Comparison of ENCODE assay signal across 19 cellular contexts in genomic region chr4:88280228-88280795, GRCh38. TPM values are rescaled to one million over a fixed set of nuclear protein-coding genes. Genes with fewer than 3 reads are reported as not detected.
DNase-seq lines count a peak whose midpoint lies in the region; ATAC-seq, FAIRE-seq and TF ChIP-seq lines count a peak whose summit lies in the region.
"Had no signal": no experiment of that assay in that cellular context is flagged by ENCODE, and none has a peak within 500 bp of the region (broad histone marks: within the 10 kb centered on the region; RNA-seq: fewer than 3 reads in every experiment).

No MANE protein-coding gene starts in this region.

- TF ChIP-seq CTCF in spleen (IDR thresholded peaks at IDR 0.05 in 8 of 11, conservative IDR thresholded peaks at IDR 0.05 in 3 of 11) (no peak), omental fat pad (IDR thresholded peaks at IDR 0.05) (no peak)

- H3K27ac ChIP-seq in spleen, result peak overlapping the region in 5 of 8 donors; percentile 22 to 100 (median 99)
- H3K27ac ChIP-seq: brain microvascular endothelial cell had no signal

- peaks cover 20 to 87% (median 59%) of the 10 kb centered on the region in 6 donors for H3K4me1 ChIP-seq in spleen

- peak overlapping the region in 1 of 8 donors; percentile 37 for H3K4me3 ChIP-seq in spleen
- H3K4me3 ChIP-seq: K562, pancreas had no signal

- H3K9me3 Mint-ChIP-seq in activated T-cell treated with anti-CD3 and anti-CD28 coated beads, Interleukin-2, amount 50 U/mL, for 72 hours, result no peaks in the 10 kb centered on the region
- H3K9me3 Mint-ChIP-seq in activated T-helper 17 cell treated with anti-CD3 and anti-CD28 coated beads, Interleukin-2, amount 50 U/mL, for 72 hours, result no peaks in the 10 kb centered on the region

- no peak for DNase-seq in activated T-cell treated with anti-CD3 and anti-CD28 coated beads, Interleukin-2, amount 50 U/mL, for 72 hours
- DNase-seq in activated T-cell treated with anti-CD3 and anti-CD28 coated beads for 4 hours (no peak), GM12892 (ENCODE audit: insufficient read length) (no peak), spleen (no peak), RKO (ENCODE audit: low spot score) (no peak), omental fat pad (ENCODE audit: low spot score) (no peak), SIG-M5 (lab: John Stamatoyannopoulos, UW) (no peak)
- DNase-seq: ACHN; activated CD4-positive, alpha-beta T cell treated with anti-CD3 and anti-CD28 coated beads for 4 hours; brain microvascular endothelial cell; GDM1; hippocampal formation; NCI-H1105 treated with DMSO at 0.1 percent for 48 hours; pancreas; SHP77; stimulated activated naive CD4-positive, alpha-beta T cell; T-helper 9 cell had no signal

- no peaks in the 10 kb centered on the region for H3K27me3 Mint-ChIP-seq in activated T-cell treated with anti-CD3 and anti-CD28 coated beads, Interleukin-2, amount 50 U/mL, for 72 hours (ENCODE audit: low read depth)
- no peaks in the 10 kb centered on the region for H3K27me3 Mint-ChIP-seq in activated T-helper 17 cell treated with anti-CD3 and anti-CD28 coated beads, Interleukin-2, amount 50 U/mL, for 72 hours

- 82 to 91% (median 85%) methylated on average over 6 of the region's 6 CpGs for WGBS in spleen, 5 donors

- no peak for ATAC-seq in activated T-cell treated with anti-CD3 and anti-CD28 coated beads, Interleukin-2, amount 50 U/mL, for 72 hours (replicated peaks in 1 of 2)
- ATAC-seq in activated T-helper 17 cell treated with anti-CD3 and anti-CD28 coated beads, Interleukin-2, amount 50 U/mL, for 72 hours (replicated peaks), result no peak
- no peak for ATAC-seq in omental fat pad (ENCODE audit: low FRiP score)
- ATAC-seq: K562, pancreas had no signal

- peaks cover 0 to 29% (median 3%) of the 10 kb centered on the region in 6 donors for H3K36me3 ChIP-seq in spleen
- H3K36me3 ChIP-seq: pancreas had no signal

- H3K27me3 ChIP-seq in spleen (replicated peaks in 1 of 7), result no peaks in the 10 kb centered on the region
- H3K27me3 ChIP-seq: brain microvascular endothelial cell, pancreas had no signal

- peak; percentile 85 for FAIRE-seq in GM12892 (lab: Jason Lieb, UNC)
- FAIRE-seq: K562, pancreas had no signal

- H3K36me3 Mint-ChIP-seq in activated T-cell treated with anti-CD3 and anti-CD28 coated beads, Interleukin-2, amount 50 U/mL, for 72 hours (ENCODE audit: insufficient read depth in 2 of 2), result peaks cover 8 to 23% of the 10 kb centered on the region in 2 donors
- H3K36me3 Mint-ChIP-seq in activated T-helper 17 cell treated with anti-CD3 and anti-CD28 coated beads, Interleukin-2, amount 50 U/mL, for 72 hours (ENCODE audit: low read depth), result peaks cover 65% of the 10 kb centered on the region

- H3K4me3 Mint-ChIP-seq in activated T-cell treated with anti-CD3 and anti-CD28 coated beads, Interleukin-2, amount 50 U/mL, for 72 hours, result peak overlapping the region in 1 of 2 donors; percentile 74
- peak overlapping the region; percentile 64 for H3K4me3 Mint-ChIP-seq in activated T-helper 17 cell treated with anti-CD3 and anti-CD28 coated beads, Interleukin-2, amount 50 U/mL, for 72 hours

- TF ChIP-seq POLR2A in GM12892 (IDR thresholded peaks at IDR 0.05; ENCODE audit: low read depth, low read length), result no peak
- TF ChIP-seq POLR2A in spleen (IDR thresholded peaks at IDR 0.05), result no peak

- intact Hi-C loops in spleen (cut with DNase I; ENCODE audit: low total_unique reads), result loop anchor here (10.0 kb wide), 2 partner anchors 94 to 194 kb away; partner anchors contain the start of gene HERC6

- H3K27ac Mint-ChIP-seq in activated T-cell treated with anti-CD3 and anti-CD28 coated beads, Interleukin-2, amount 50 U/mL, for 72 hours, result peak overlapping the region; percentile 72
- peak overlapping the region; percentile 58 for H3K27ac Mint-ChIP-seq in activated T-helper 17 cell treated with anti-CD3 and anti-CD28 coated beads, Interleukin-2, amount 50 U/mL, for 72 hours

- H3K9me3 ChIP-seq in spleen, result peaks cover 0 to 14% (median 0%) of the 10 kb centered on the region in 8 donors
- H3K9me3 ChIP-seq: pancreas had no signal

- H3K4me1 Mint-ChIP-seq in activated T-cell treated with anti-CD3 and anti-CD28 coated beads, Interleukin-2, amount 50 U/mL, for 72 hours (ENCODE audit: low read depth), result peaks cover 65% of the 10 kb centered on the region
- H3K4me1 Mint-ChIP-seq in activated T-helper 17 cell treated with anti-CD3 and anti-CD28 coated beads, Interleukin-2, amount 50 U/mL, for 72 hours, result peaks cover 41% of the 10 kb centered on the region

RNA-seq across cellular contexts. Expression of gene PPM1K, which starts 4.0 kb away (rescaled TPM):
- total RNA-seq in activated T-cell treated with anti-CD3 and anti-CD28 coated beads, Interleukin-2, amount 50 U/mL, for 72 hours, result 10 to 100 TPM; 61.2 to 85.3 TPM
- 22.9 TPM for polyA plus RNA-seq in GM12892 (2012; ENCODE audit: missing spikeins)
- 10 to 100 TPM; 49.9 to 66.7 TPM for total RNA-seq in activated T-helper 17 cell treated with anti-CD3 and anti-CD28 coated beads, Interleukin-2, amount 50 U/mL, for 72 hours
- total RNA-seq in spleen (10 to 100 TPM; 41.4 to 73.5 (median 48.7) TPM), omental fat pad (10 to 100 TPM; 13.0 to 18.4 (median 13.9) TPM)
- polyA plus RNA-seq in spleen, result 10 to 100 TPM; 13.4 to 18.3 (median 14.2) TPM
